In genomic region chr16:50457979-50458461, GRCh38 we compare ENCODE assay signal across 16 cellular contexts.
A peak's percentile ranks its signal among the peaks of the same experiment; 100 is the strongest.
DNase-seq lines count a peak whose midpoint lies in the region; ATAC-seq, FAIRE-seq and TF ChIP-seq lines count a peak whose summit lies in the region.
"Had no signal": no experiment of that assay in that cellular context is flagged by ENCODE, and none has a peak within 500 bp of the region (broad histone marks: within the 10 kb centered on the region; RNA-seq: fewer than 3 reads in every experiment).

No MANE protein-coding gene starts in this region.

- WGBS in H9 (ENCODE audit: extremely low coverage, insufficient read length, low lambda C conversion rate): no CpG with 5 or more reads among the region's 5 CpGs
- 71% methylated on average over 5 of the region's 5 CpGs for WGBS in right cardiac atrium

- H3K4ac ChIP-seq in H9 (ENCODE audit: low read depth, low read length): no peak overlapping the region

- H2BK120ac ChIP-seq in H9 (ENCODE audit: low read depth, low read length, poor library complexity, severe bottlenecking): no peak overlapping the region

- peak overlapping the region; percentile 72 for H3K4me2 ChIP-seq in H9 (ENCODE audit: insufficient read depth, insufficient read length, low read length)

- no peak overlapping the region for H3T11ph ChIP-seq in H9 (ENCODE audit: low read length)

- H3K27ac Mint-ChIP-seq in H9: peak overlapping the region in 2 of 3 experiments; percentile 29 to 68; a peak in 2 of 7 replicates
- H3K27ac Mint-ChIP-seq in chondrocyte (ENCODE audit: unreplicated experiment): no peak overlapping the region
- no peak overlapping the region for H3K27ac Mint-ChIP-seq in activated T-helper 17 cell treated with anti-CD3 and anti-CD28 coated beads, Interleukin-2, amount 50 U/mL, for 72 hours
- H3K27ac Mint-ChIP-seq: CD4-positive, alpha-beta T cell had no signal

- no peak for FAIRE-seq in kidney (lab: Jason Lieb, UNC)
- FAIRE-seq: D721Med had no signal

- H3K9me3 Mint-ChIP-seq in H9: no peaks in the 10 kb centered on the region; a peak in 1 of 5 replicates
- no peaks in the 10 kb centered on the region for H3K9me3 Mint-ChIP-seq in chondrocyte (ENCODE audit: low read depth)
- H3K9me3 Mint-ChIP-seq in activated T-helper 17 cell treated with anti-CD3 and anti-CD28 coated beads, Interleukin-2, amount 50 U/mL, for 72 hours: no peaks in the 10 kb centered on the region
- H3K9me3 Mint-ChIP-seq: CD4-positive, alpha-beta T cell had no signal

- H3K4me3 ChIP-seq in kidney (ENCODE audit: low read length in 2 of 2) (no peak overlapping the region), right cardiac atrium (ENCODE audit: low read length) (no peak overlapping the region)

- H3K18ac ChIP-seq in H9 (ENCODE audit: insufficient read length, low read depth, low read length): no peak overlapping the region

- H3K27me3 ChIP-seq in H9 (ENCODE audit: insufficient read depth, low read length) (no peaks in the 10 kb centered on the region), right cardiac atrium (ENCODE audit: control insufficient read depth, insufficient read depth) (no peaks in the 10 kb centered on the region)

- no peak overlapping the region for H4K8ac ChIP-seq in H9 (replicated peaks; ENCODE audit: insufficient read length, low read depth, low read length)

- no peak for ATAC-seq in activated T-helper 17 cell treated with anti-CD3 and anti-CD28 coated beads, Interleukin-2, amount 50 U/mL, for 72 hours (replicated peaks)
- no peak for ATAC-seq in right cardiac atrium

- H3K4me1 Mint-ChIP-seq in H9: peaks cover 48 to 63% of the 10 kb centered on the region in 2 experiments
- no peaks in the 10 kb centered on the region for H3K4me1 Mint-ChIP-seq in chondrocyte (ENCODE audit: low read depth)
- H3K4me1 Mint-ChIP-seq in activated T-helper 17 cell treated with anti-CD3 and anti-CD28 coated beads, Interleukin-2, amount 50 U/mL, for 72 hours: peaks cover 10% of the 10 kb centered on the region

- no peak overlapping the region for H3K14ac ChIP-seq in H9 (ENCODE audit: insufficient read depth, low read length)

- H3K4me3 Mint-ChIP-seq in H9 (no peak overlapping the region), chondrocyte (ENCODE audit: unreplicated experiment) (no peak overlapping the region)
- no peak overlapping the region for H3K4me3 Mint-ChIP-seq in activated T-helper 17 cell treated with anti-CD3 and anti-CD28 coated beads, Interleukin-2, amount 50 U/mL, for 72 hours
- H3K4me3 Mint-ChIP-seq: CD4-positive, alpha-beta T cell had no signal

- H3K9me3 ChIP-seq in H9 (ENCODE audit: control insufficient read depth, low read depth, low read length) (no peaks in the 10 kb centered on the region), kidney (ENCODE audit: control insufficient read depth in 1 of 2, low read length in 2 of 2) (no peaks in the 10 kb centered on the region), right cardiac atrium (ENCODE audit: control insufficient read depth, low read length) (no peaks in the 10 kb centered on the region)

- TF ChIP-seq CTCF in H9 (conservative IDR thresholded peaks at IDR 0.05) (no peak), chondrocyte (IDR thresholded peaks at IDR 0.05) (no peak), kidney (IDR thresholded peaks at IDR 0.05; ENCODE audit: borderline replicate concordance, extremely low read depth, insufficient read depth) (no peak)

- DNase-seq in CD1c-positive myeloid dendritic cell (ENCODE audit: extremely low spot score): peak; percentile 42
- no peak for DNase-seq in H9
- DNase-seq in SW480 (ENCODE audit: low spot score): peak; percentile 62
- peak; percentile 2 for DNase-seq in chondrocyte (ENCODE audit: low spot score)
- DNase-seq in kidney: no peak
- no peak for DNase-seq in right cardiac atrium
- DNase-seq: ACHN; CD4-positive, alpha-beta T cell; DND-41; GDM1; Kasumi-1; NCI-H446; NCI-H774; SIG-M5 had no signal

- H4K20me1 ChIP-seq in H9 (ENCODE audit: control insufficient read depth, insufficient read depth, insufficient read length): no peaks in the 10 kb centered on the region

- no peak overlapping the region for H4K91ac ChIP-seq in H9 (ENCODE audit: insufficient read length, low read depth, low read length)

- no peak overlapping the region for H3K23ac ChIP-seq in H9 (ENCODE audit: insufficient read length, low read depth, low read length)

- H3K27me3 Mint-ChIP-seq in H9 (ENCODE audit: low read depth) (peaks cover 32% of the 10 kb centered on the region), chondrocyte (ENCODE audit: low read depth) (peaks cover 49% of the 10 kb centered on the region)
- H3K27me3 Mint-ChIP-seq in activated T-helper 17 cell treated with anti-CD3 and anti-CD28 coated beads, Interleukin-2, amount 50 U/mL, for 72 hours: peaks cover 3% of the 10 kb centered on the region

- H3K36me3 ChIP-seq in kidney (ENCODE audit: control insufficient read depth in 1 of 2, insufficient read depth in 2 of 2, low read length in 2 of 2): no peaks in the 10 kb centered on the region

- no peak overlapping the region for H2AFZ ChIP-seq in H9 (ENCODE audit: low read length)

- H3K4me1 ChIP-seq in H9 (ENCODE audit: insufficient read depth, low read length) (peaks cover 16% of the 10 kb centered on the region), kidney (ENCODE audit: control insufficient read depth in 1 of 2, insufficient read depth in 1 of 2, low read depth in 1 of 2, low read length in 2 of 2) (no peaks in the 10 kb centered on the region), right cardiac atrium (ENCODE audit: control insufficient read depth, insufficient read depth, low read length) (no peaks in the 10 kb centered on the region)

- no peak overlapping the region for H4K5ac ChIP-seq in H9 (ENCODE audit: insufficient read length, low read depth, low read length)

- H3K9ac ChIP-seq in H9 (ENCODE audit: extremely low read depth, insufficient read length, low read length) (no peak overlapping the region), kidney (ENCODE audit: low read length in 2 of 2) (no peak overlapping the region)

- H3K23me2 ChIP-seq in H9 (ENCODE audit: insufficient read length, low read depth, low read length, poor library complexity, severe bottlenecking): no peaks in the 10 kb centered on the region

- H3K36me3 Mint-ChIP-seq in H9 (ENCODE audit: insufficient read depth in 1 of 3, low read depth in 3 of 3): no peaks in the 10 kb centered on the region
- no peaks in the 10 kb centered on the region for H3K36me3 Mint-ChIP-seq in chondrocyte (ENCODE audit: low read depth)
- no peaks in the 10 kb centered on the region for H3K36me3 Mint-ChIP-seq in activated T-helper 17 cell treated with anti-CD3 and anti-CD28 coated beads, Interleukin-2, amount 50 U/mL, for 72 hours (ENCODE audit: low read depth)

- no peak overlapping the region for H2BK5ac ChIP-seq in H9 (ENCODE audit: insufficient read length, low read length)

- no peak overlapping the region for H2AK5ac ChIP-seq in H9 (ENCODE audit: insufficient read length, low read length)

- no peak overlapping the region for H2BK12ac ChIP-seq in H9 (ENCODE audit: insufficient read length, low read depth, low read length)

- no peaks in the 10 kb centered on the region for H3K79me1 ChIP-seq in H9 (ENCODE audit: insufficient read depth, low read depth, low read length, poor library complexity, severe bottlenecking)

- H2BK20ac ChIP-seq in H9 (ENCODE audit: low read depth, low read length, poor library complexity, severe bottlenecking): no peak overlapping the region

- H3K56ac ChIP-seq in H9 (ENCODE audit: insufficient read length, low read depth, low read length): no peak overlapping the region

- H3K79me2 ChIP-seq in H9 (ENCODE audit: insufficient read depth, low read length): no peaks in the 10 kb centered on the region

- no peak overlapping the region for H2BK15ac ChIP-seq in H9 (ENCODE audit: low read depth, low read length)

- H3K27ac ChIP-seq in H9 (ENCODE audit: insufficient read length, low read depth, low read length): peak overlapping the region; percentile 47
- H3K27ac ChIP-seq in kidney (ENCODE audit: low read depth in 2 of 2, low read length in 2 of 2): no peak overlapping the region
- no peak overlapping the region for H3K27ac ChIP-seq in right cardiac atrium (ENCODE audit: low read length)

- intact Hi-C loops in kidney (cut with DNase I): no loop called here
- intact Hi-C loops in right cardiac atrium (cut with DNase I): no loop called here

Comparison
In these comparisons a context has a peak if more than half of its experiments do, and no peak if none do; other contexts are left out.
1. DNase-seq: peak in CD1c-positive myeloid dendritic cell (single experiment), SW480 (single experiment) and chondrocyte (single experiment); none in H9 (single experiment), kidney (single experiment) and right cardiac atrium (0 of 3).
2. H3K27ac Mint-ChIP-seq: peak in H9 (2 of 3); none in chondrocyte (single experiment) and activated T-helper 17 cell treated with anti-CD3 and anti-CD28 coated beads, Interleukin-2, amount 50 U/mL, for 72 hours (single experiment).